12 cellular contexts compared by ENCODE assay signal in the genomic region with DNA sequence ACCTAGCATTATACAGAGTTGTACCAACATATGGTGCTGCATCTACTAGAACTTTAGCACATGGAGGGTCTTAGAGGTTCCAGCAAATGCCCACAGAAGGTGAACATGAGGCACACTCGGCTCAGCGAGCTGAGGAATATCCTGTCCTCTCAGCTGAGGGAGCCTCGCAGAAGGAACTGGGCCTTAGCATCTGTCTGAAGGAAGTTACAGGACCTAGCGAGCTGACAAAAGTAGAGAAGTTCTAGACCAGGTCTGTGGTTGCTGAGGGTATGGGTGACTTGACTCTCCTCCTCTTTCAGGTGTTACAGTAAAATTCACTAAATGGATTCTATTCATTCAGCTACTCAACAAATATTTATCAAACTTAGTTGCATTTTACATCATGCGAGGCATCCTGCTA.
DNase-seq lines count a peak whose midpoint lies in the region; ATAC-seq and TF ChIP-seq lines count a peak whose summit lies in the region.
"Had no signal": no experiment of that assay in that cellular context is flagged by ENCODE, and none has a peak within 500 bp of the region (broad histone marks: within the 10 kb centered on the region; RNA-seq: fewer than 3 reads in every experiment).

No MANE protein-coding gene starts in this region.

- 74 to 79% methylated on average over 5 of the region's 5 CpGs for WGBS in heart right ventricle, 2 donors

- H3K9me3 ChIP-seq in heart right ventricle, result no peaks in the 10 kb centered on the region
- H3K9me3 ChIP-seq: A549 had no signal

- peaks cover 7% of the 10 kb centered on the region for H3K9me3 Mint-ChIP-seq in activated CD4-positive, alpha-beta T cell treated with anti-CD3 and anti-CD28 coated beads, Interleukin-2, amount 10 ng/mL, durations not matched to agents 24 days and 14 days
- peaks cover 0 to 2% of the 10 kb centered on the region in 2 donors for H3K9me3 Mint-ChIP-seq in stimulated activated naive B cell treated with anti-CD40 and anti-IgM and Interleukin-4, amounts not matched to agents 10 μg/mL and 1 μg/mL and 100 μg/mL, for 72 hours

- peak overlapping the region; percentile 32 for H3K27ac Mint-ChIP-seq in activated CD4-positive, alpha-beta T cell treated with anti-CD3 and anti-CD28 coated beads, Interleukin-2, amount 10 ng/mL, durations not matched to agents 24 days and 14 days
- H3K27ac Mint-ChIP-seq in stimulated activated naive B cell treated with anti-CD40 and anti-IgM and Interleukin-4, amounts not matched to agents 10 μg/mL and 1 μg/mL and 100 μg/mL, for 72 hours, result peak overlapping the region; percentile 88

- ATAC-seq in HG03097 (IDR thresholded peaks at IDR 0.05; ENCODE audit: low FRiP score, unreplicated experiment) (peak; percentile 37), heart right ventricle (no peak), GM21390 (IDR thresholded peaks at IDR 0.05; ENCODE audit: unreplicated experiment) (no peak)
- peak; percentile 75 to 82 for ATAC-seq in stimulated activated naive B cell treated with anti-CD40 and anti-IgM and Interleukin-4, amounts not matched to agents 10 μg/mL and 1 μg/mL and 100 μg/mL, for 72 hours (replicated peaks)
- ATAC-seq: A549 had no signal

- no peak overlapping the region for H3K4me3 Mint-ChIP-seq in activated CD4-positive, alpha-beta T cell treated with anti-CD3 and anti-CD28 coated beads, Interleukin-2, amount 10 ng/mL, durations not matched to agents 24 days and 14 days
- H3K4me3 Mint-ChIP-seq in stimulated activated naive B cell treated with anti-CD40 and anti-IgM and Interleukin-4, amounts not matched to agents 10 μg/mL and 1 μg/mL and 100 μg/mL, for 72 hours, result peak overlapping the region; percentile 21 to 43

- DNase-seq in activated CD4-positive, alpha-beta T cell treated with anti-CD3 and anti-CD28 coated beads, Interleukin-2, amount 10 ng/mL, durations not matched to agents 24 days and 14 days, result no peak
- no peak for DNase-seq in activated CD4-positive, alpha-beta T cell treated with anti-CD3 and anti-CD28 coated beads, Interleukin-2, amount 50 U/mL, for 48 hours
- DNase-seq in stimulated activated naive B cell treated with anti-CD40 and anti-IgM and Interleukin-4, amounts not matched to agents 10 μg/mL and 1 μg/mL and 100 μg/mL, for 72 hours, result no peak
- no peak for DNase-seq in SIG-M5 (lab: John Stamatoyannopoulos, UW)
- DNase-seq in heart right ventricle, result no peak
- DNase-seq: activated naive CD4-positive, alpha-beta T cell treated with anti-CD3 and anti-CD28 coated beads, Interleukin-2, amount 50 U/mL, for 16 hours; DMS153; NCI-H82 had no signal

- peaks cover 8% of the 10 kb centered on the region for H3K27me3 Mint-ChIP-seq in activated CD4-positive, alpha-beta T cell treated with anti-CD3 and anti-CD28 coated beads, Interleukin-2, amount 10 ng/mL, durations not matched to agents 24 days and 14 days
- no peaks in the 10 kb centered on the region for H3K27me3 Mint-ChIP-seq in stimulated activated naive B cell treated with anti-CD40 and anti-IgM and Interleukin-4, amounts not matched to agents 10 μg/mL and 1 μg/mL and 100 μg/mL, for 72 hours

- H3K36me3 Mint-ChIP-seq in activated CD4-positive, alpha-beta T cell treated with anti-CD3 and anti-CD28 coated beads, Interleukin-2, amount 10 ng/mL, durations not matched to agents 24 days and 14 days (ENCODE audit: low read depth), result peaks cover 17% of the 10 kb centered on the region
- H3K36me3 Mint-ChIP-seq in stimulated activated naive B cell treated with anti-CD40 and anti-IgM and Interleukin-4, amounts not matched to agents 10 μg/mL and 1 μg/mL and 100 μg/mL, for 72 hours, result peaks cover 8 to 22% of the 10 kb centered on the region in 2 donors

- no peak for TF ChIP-seq CTCF in heart right ventricle (IDR thresholded peaks at IDR 0.05)

- no peak overlapping the region for H3K4me3 ChIP-seq in heart right ventricle
- H3K4me3 ChIP-seq: A549 had no signal

- intact Hi-C loops in activated CD4-positive, alpha-beta T cell treated with anti-CD3 and anti-CD28 coated beads, Interleukin-2, amount 10 ng/mL, durations not matched to agents 24 days and 14 days (cut with micrococcal nuclease), result loop anchor here (5.0 kb wide), 2 partner anchors 96 to 224 kb away; no protein-coding TSS in a partner anchor
- intact Hi-C loops in heart right ventricle (cut with DNase I), result loop anchor here in 1 of 10 donors (5.0 kb wide), 1 partner anchor 221 kb away; no protein-coding TSS in a partner anchor

- H3K36me3 ChIP-seq in heart right ventricle, result peaks cover 0 to 8% (median 0%) of the 10 kb centered on the region in 9 donors

- no peaks in the 10 kb centered on the region for H3K27me3 ChIP-seq in heart right ventricle

- peaks cover 43% of the 10 kb centered on the region for H3K4me1 Mint-ChIP-seq in activated CD4-positive, alpha-beta T cell treated with anti-CD3 and anti-CD28 coated beads, Interleukin-2, amount 10 ng/mL, durations not matched to agents 24 days and 14 days
- H3K4me1 Mint-ChIP-seq in stimulated activated naive B cell treated with anti-CD40 and anti-IgM and Interleukin-4, amounts not matched to agents 10 μg/mL and 1 μg/mL and 100 μg/mL, for 72 hours, result peaks cover 54 to 83% of the 10 kb centered on the region in 2 donors

- H3K27ac ChIP-seq in angular gyrus (ENCODE audit: low read depth, low read length) (peak overlapping the region; percentile 7), heart right ventricle (no peak overlapping the region)
- H3K27ac ChIP-seq: A549 had no signal

- H3K4me1 ChIP-seq in heart right ventricle, result peaks cover 0 to 66% (median 46%) of the 10 kb centered on the region in 9 donors

Comparison
In these comparisons a context has a peak if more than half of its experiments do, and no peak if none do; other contexts are left out.
1. ATAC-seq: peak in HG03097 (single experiment) and stimulated activated naive B cell treated with anti-CD40 and anti-IgM and Interleukin-4, amounts not matched to agents 10 μg/mL and 1 μg/mL and 100 μg/mL, for 72 hours (2 of 2); none in heart right ventricle (0 of 8) and GM21390 (single experiment).